Comparison of ENCODE assay signal across 1 cellular context in the genomic region with DNA sequence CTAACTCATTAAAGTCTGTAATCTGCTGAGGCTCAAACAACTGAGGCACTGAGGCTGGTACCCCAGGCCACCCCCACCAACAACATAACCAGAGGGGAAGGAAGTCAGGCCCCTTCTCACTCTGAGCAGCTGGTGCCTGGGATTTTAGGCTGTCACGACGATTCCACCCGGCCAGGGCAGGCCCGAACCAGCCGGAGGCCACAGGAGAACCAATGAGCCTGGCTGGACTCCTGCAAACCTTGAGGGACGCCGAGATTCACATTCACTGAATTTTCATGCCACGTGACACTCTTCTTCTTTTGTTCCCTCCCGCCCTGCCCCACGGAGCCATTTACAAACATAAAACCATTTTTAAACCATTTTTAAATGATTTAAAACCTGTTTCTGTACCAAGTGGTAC.
TF ChIP-seq lines count a peak whose summit lies in the region.

No MANE protein-coding gene starts in this region.

TF ChIP-seq in WTC11, 78 proteins besides CTCF, POLR2A, EP300 and RAD21 (continued from another document):
- peak; percentile 37; the same call in 1 of the 2 replicates for TF ChIP-seq USF1 (CRISPR knock-in tag; IDR thresholded peaks at IDR 0.05)
- TF ChIP-seq ZNF263 (CRISPR knock-in tag; IDR thresholded peaks at IDR 0.05; ENCODE audit: low read depth): no peak
